Comparison of ENCODE assay signal across 32 cellular contexts in the genomic region with DNA sequence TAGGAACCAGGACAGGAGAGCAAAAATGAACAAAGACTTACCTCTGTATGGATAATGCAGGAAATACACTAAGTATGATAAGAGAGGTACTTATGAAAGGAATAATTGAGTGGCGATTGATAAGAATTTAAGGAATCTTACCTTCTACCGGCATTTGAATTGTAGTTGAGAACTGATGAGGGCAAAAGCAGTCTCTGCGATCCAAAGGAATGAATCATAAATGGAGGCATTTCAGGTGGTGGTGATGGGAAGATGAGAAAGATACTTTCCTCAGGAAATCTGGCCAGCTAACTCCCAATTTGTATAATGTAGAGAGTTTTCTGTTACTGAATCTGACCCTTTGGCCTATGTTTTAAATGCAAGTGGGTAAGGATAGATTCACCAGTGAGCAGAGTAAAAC.
"Had no signal": no experiment of that assay in that cellular context is flagged by ENCODE, and none has a peak within 500 bp of the region (broad histone marks: within the 10 kb centered on the region; RNA-seq: fewer than 3 reads in every experiment).

No MANE protein-coding gene starts in this region.

- H3K27ac Mint-ChIP-seq: activated CD4-positive, alpha-beta memory T cell treated with anti-CD3 and anti-CD28 coated beads, Interleukin-2, amount 10 ng/mL, durations not matched to agents 7 days and 5 days; activated CD8-positive, alpha-beta memory T cell treated with anti-CD3 and anti-CD28 coated beads, Interleukin-2, amount 10 ng/mL, durations not matched to agents 7 days and 5 days; activated naive CD8-positive, alpha-beta T cell treated with anti-CD3 and anti-CD28 coated beads for 36 hours; activated T-helper 17 cell treated with anti-CD3 and anti-CD28 coated beads, Interleukin-2, amount 50 U/mL, for 72 hours had no signal

- H3K4me3 Mint-ChIP-seq: activated CD4-positive, alpha-beta memory T cell treated with anti-CD3 and anti-CD28 coated beads, Interleukin-2, amount 10 ng/mL, durations not matched to agents 7 days and 5 days; activated CD8-positive, alpha-beta memory T cell treated with anti-CD3 and anti-CD28 coated beads, Interleukin-2, amount 10 ng/mL, durations not matched to agents 7 days and 5 days; activated naive CD8-positive, alpha-beta T cell treated with anti-CD3 and anti-CD28 coated beads for 36 hours; activated T-helper 17 cell treated with anti-CD3 and anti-CD28 coated beads, Interleukin-2, amount 50 U/mL, for 72 hours; central memory CD8-positive, alpha-beta T cell had no signal

- H3K27me3 Mint-ChIP-seq: activated CD4-positive, alpha-beta memory T cell treated with anti-CD3 and anti-CD28 coated beads, Interleukin-2, amount 10 ng/mL, durations not matched to agents 7 days and 5 days; activated CD8-positive, alpha-beta memory T cell treated with anti-CD3 and anti-CD28 coated beads, Interleukin-2, amount 10 ng/mL, durations not matched to agents 7 days and 5 days; activated T-helper 17 cell treated with anti-CD3 and anti-CD28 coated beads, Interleukin-2, amount 50 U/mL, for 72 hours; central memory CD8-positive, alpha-beta T cell had no signal

- H3K27me3 ChIP-seq: brain microvascular endothelial cell, cardiac muscle cell had no signal

- H3K36me3 Mint-ChIP-seq: activated CD8-positive, alpha-beta memory T cell treated with anti-CD3 and anti-CD28 coated beads, Interleukin-2, amount 10 ng/mL, durations not matched to agents 7 days and 5 days; activated naive CD8-positive, alpha-beta T cell treated with anti-CD3 and anti-CD28 coated beads for 36 hours had no signal

- ATAC-seq: activated CD4-positive, CD25-positive, alpha-beta regulatory T cell treated with anti-CD3 and anti-CD28 coated beads, Interleukin-2, amount 50 U/mL, for 24 hours; activated CD8-positive, alpha-beta memory T cell treated with anti-CD3 and anti-CD28 coated beads, Interleukin-2, amount 10 ng/mL, durations not matched to agents 7 days and 5 days; activated T-helper 17 cell treated with anti-CD3 and anti-CD28 coated beads, Interleukin-2, amount 50 U/mL, for 72 hours; K562 had no signal

- H3K9me3 Mint-ChIP-seq: activated naive CD8-positive, alpha-beta T cell treated with anti-CD3 and anti-CD28 coated beads for 36 hours had no signal

- H3K36me3 ChIP-seq: brain microvascular endothelial cell, cardiac muscle cell had no signal

- H3K4me3 ChIP-seq: cardiac muscle cell, K562 had no signal

- FAIRE-seq: K562, TTC549 had no signal

- H3K27ac ChIP-seq: brain microvascular endothelial cell, cardiac muscle cell had no signal

- DNase-seq: activated CD4-positive, alpha-beta memory T cell treated with anti-CD3 and anti-CD28 coated beads, Interleukin-2, amount 10 ng/mL, durations not matched to agents 7 days and 5 days; activated CD4-positive, alpha-beta T cell treated with anti-CD3 and anti-CD28 coated beads for 4 hours; activated CD4-positive, alpha-beta T cell treated with anti-CD3 and anti-CD28 coated beads, Interleukin-2, amount 50 U/mL, for 1 hour; activated CD8-positive, alpha-beta memory T cell treated with anti-CD3 and anti-CD28 coated beads for 24 hours; activated CD8-positive, alpha-beta memory T cell treated with anti-CD3 and anti-CD28 coated beads, Interleukin-2, amount 10 ng/mL, durations not matched to agents 7 days and 5 days; activated CD8-positive, alpha-beta memory T cell treated with anti-CD3 and anti-CD28 coated beads, Interleukin-2, amount 50 U/mL, for 48 hours; activated effector memory CD4-positive, alpha-beta T cell treated with anti-CD3 and anti-CD28 coated beads, Interleukin-2, amount 50 U/mL, for 16 hours; activated naive CD4-positive, alpha-beta T cell; activated naive CD4-positive, alpha-beta T cell treated with anti-CD3 and anti-CD28 coated beads, Interleukin-2, amount 50 U/mL, for 16 hours; activated naive CD8-positive, alpha-beta T cell treated with anti-CD3 and anti-CD28 coated beads for 36 hours; activated T-cell treated with anti-CD3 and anti-CD28 coated beads, Interleukin-2, amount 50 U/mL, for 48 hours; amniotic stem cell; aorta; brain microvascular endothelial cell; Karpas-422; NCI-H1105; NCI-H1417 treated with DMSO at 0.1 percent for 48 hours; NCI-H187 treated with DMSO at 0.1 percent for 48 hours; NCI-H2081; NCI-H345; NCI-H524 treated with DMSO at 0.1 percent for 48 hours; NCI-H748 treated with DMSO at 0.1 percent for 48 hours; NK-92 treated with Interleukin-12 subunit alpha and Interleukin-12 subunit beta, amount 100 ng/mL, for 24 hours; Right ventricle myocardium superior; SW 1271; T1000 had no signal

- H3K4me1 Mint-ChIP-seq: activated CD4-positive, alpha-beta memory T cell treated with anti-CD3 and anti-CD28 coated beads, Interleukin-2, amount 10 ng/mL, durations not matched to agents 7 days and 5 days; activated CD8-positive, alpha-beta memory T cell treated with anti-CD3 and anti-CD28 coated beads, Interleukin-2, amount 10 ng/mL, durations not matched to agents 7 days and 5 days; activated naive CD8-positive, alpha-beta T cell treated with anti-CD3 and anti-CD28 coated beads for 36 hours; activated T-helper 17 cell treated with anti-CD3 and anti-CD28 coated beads, Interleukin-2, amount 50 U/mL, for 72 hours; central memory CD8-positive, alpha-beta T cell had no signal
